ENCODE assay signal across 22 cellular contexts in genomic region chr6:142786476-142786875, GRCh38.
DNase-seq lines count a peak whose midpoint lies in the region; ATAC-seq and TF ChIP-seq lines count a peak whose summit lies in the region.
"Had no signal": no experiment of that assay in that cellular context is flagged by ENCODE, and none has a peak within 500 bp of the region (broad histone marks: within the 10 kb centered on the region; RNA-seq: fewer than 3 reads in every experiment).

No MANE protein-coding gene starts in this region.

- H3K4me3 Mint-ChIP-seq in CD4-positive, alpha-beta memory T cell = peak overlapping the region in 2 of 8 donors; percentile 27 to 36
- H3K4me3 Mint-ChIP-seq in T-helper 17 cell (no peak overlapping the region), chondrocyte (ENCODE audit: unreplicated experiment) (no peak overlapping the region)
- H3K4me3 Mint-ChIP-seq: central memory CD8-positive, alpha-beta T cell; mesothelial cell of epicardium; nephron had no signal

- H3K9me3 ChIP-seq in CD4-positive, alpha-beta memory T cell (ENCODE audit: control insufficient read depth in 1 of 2, low read length in 2 of 2) = no peaks in the 10 kb centered on the region
- no peaks in the 10 kb centered on the region for H3K9me3 ChIP-seq in T-helper 17 cell (ENCODE audit: control insufficient read depth, low read length, poor library complexity, severe bottlenecking)
- H3K9me3 ChIP-seq: esophagus muscularis mucosa had no signal

- ATAC-seq in T-helper 17 cell (no peak), foreskin keratinocyte (peak; percentile 66), HG03439 (IDR thresholded peaks at IDR 0.05; ENCODE audit: unreplicated experiment) (no peak)
- ATAC-seq: HCT116; HepG2; stimulated activated naive CD8-positive, alpha-beta T cell treated with anti-CD3 and anti-CD28 coated beads, Interleukin-15, Interleukin-2, amounts not matched to agents 100 U/mL and 50 U/mL, for 24 hours had no signal

- H3K9me3 Mint-ChIP-seq in CD4-positive, alpha-beta memory T cell = no peaks in the 10 kb centered on the region
- no peaks in the 10 kb centered on the region for H3K9me3 Mint-ChIP-seq in chondrocyte (ENCODE audit: low read depth)
- H3K9me3 Mint-ChIP-seq: activated T-helper 2 cell treated with anti-CD3 and anti-CD28 coated beads, Interferon-gamma antibody, Interleukin-2, Interleukin-4, amounts not matched to agents 10 μg/mL and 5 μg/mL and 100 μg/mL, durations not matched to agents 14 hours and 24 hours and 36 hours; central memory CD8-positive, alpha-beta T cell; mesothelial cell of epicardium; nephron had no signal

- no peaks in the 10 kb centered on the region for H3K27me3 Mint-ChIP-seq in CD4-positive, alpha-beta memory T cell
- H3K27me3 Mint-ChIP-seq in T-helper 17 cell = no peaks in the 10 kb centered on the region
- no peaks in the 10 kb centered on the region for H3K27me3 Mint-ChIP-seq in chondrocyte (ENCODE audit: low read depth)
- H3K27me3 Mint-ChIP-seq: central memory CD8-positive, alpha-beta T cell had no signal

- peaks cover 46 to 76% (median 60%) of the 10 kb centered on the region in 4 donors for H3K4me1 Mint-ChIP-seq in CD4-positive, alpha-beta memory T cell
- H3K4me1 Mint-ChIP-seq in T-helper 17 cell (peaks cover 34% of the 10 kb centered on the region), chondrocyte (ENCODE audit: low read depth) (peaks cover 15% of the 10 kb centered on the region)
- H3K4me1 Mint-ChIP-seq: mesothelial cell of epicardium, nephron had no signal

- TF ChIP-seq CTCF in foreskin keratinocyte (conservative IDR thresholded peaks at IDR 0.05) (no peak), chondrocyte (IDR thresholded peaks at IDR 0.05) (no peak)

- H3K27me3 ChIP-seq in CD4-positive, alpha-beta memory T cell (ENCODE audit: insufficient read depth, low read length) = no peaks in the 10 kb centered on the region
- no peaks in the 10 kb centered on the region for H3K27me3 ChIP-seq in foreskin keratinocyte
- H3K27me3 ChIP-seq: esophagus muscularis mucosa had no signal

- H3K36me3 ChIP-seq in CD4-positive, alpha-beta memory T cell (ENCODE audit: insufficient read depth, low read length) = no peaks in the 10 kb centered on the region
- H3K36me3 ChIP-seq: esophagus muscularis mucosa had no signal

- peak overlapping the region in 6 of 7 donors; percentile 30 to 73 (median 44) for H3K27ac Mint-ChIP-seq in CD4-positive, alpha-beta memory T cell
- H3K27ac Mint-ChIP-seq in T-helper 17 cell (peak overlapping the region; percentile 64), chondrocyte (ENCODE audit: unreplicated experiment) (no peak overlapping the region)
- H3K27ac Mint-ChIP-seq: activated T-helper 2 cell treated with anti-CD3 and anti-CD28 coated beads, Interferon-gamma antibody, Interleukin-2, Interleukin-4, amounts not matched to agents 10 μg/mL and 5 μg/mL and 100 μg/mL, durations not matched to agents 14 hours and 24 hours and 36 hours; mesothelial cell of epicardium; nephron had no signal

- DNase-seq in A172 (ENCODE audit: low spot score) (peak; percentile 5), T-helper 17 cell (no peak), foreskin keratinocyte (peak; percentile 13 to 61), chondrocyte (ENCODE audit: low spot score) (no peak), hippocampal formation (lab: John Stamatoyannopoulos, UW) (no peak)
- no peak for DNase-seq in CD4-positive, alpha-beta memory T cell
- no peak for DNase-seq in stimulated activated CD4-positive, alpha-beta T cell treated with anti-CD3 and anti-CD28 coated beads, Interleukin-12 subunit alpha, Interleukin-12 subunit beta, amount 100 ng/mL, for 4 hours
- DNase-seq: amniotic stem cell; glutamatergic neuron; NCI-H1105 treated with DMSO at 0.1 percent for 48 hours; NCI-H2081 treated with DMSO at 0.1 percent for 48 hours; NCI-H510A treated with DMSO at 0.1 percent for 48 hours; stimulated activated CD4-positive, alpha-beta T cell treated with anti-CD3 and anti-CD28 coated beads, Interleukin-1b, Interleukin-23, amount 100 ng/mL, for 48 hours; stimulated activated naive CD8-positive, alpha-beta T cell treated with anti-CD3 and anti-CD28 coated beads, Interleukin-15, Interleukin-2, amounts not matched to agents 100 U/mL and 50 U/mL, for 24 hours had no signal

- H3K27ac ChIP-seq in CD4-positive, alpha-beta memory T cell (ENCODE audit: low read depth, low read length) = no peak overlapping the region
- no peak overlapping the region for H3K27ac ChIP-seq in foreskin keratinocyte
- H3K27ac ChIP-seq: esophagus muscularis mucosa had no signal

- POLR2A ChIA-PET in CD4-positive, alpha-beta memory T cell (lab: Charles Lee; ENCODE audit: partially characterized antibody) = interaction anchor here (0.7 to 1.3 kb wide), 4 partner anchors 33 to 145 kb away, joined by 3 to 4 read pairs (median 4); no protein-coding TSS in a partner anchor

- H3K4me3 ChIP-seq in CD4-positive, alpha-beta memory T cell (ENCODE audit: low read length in 2 of 2) = no peak overlapping the region
- H3K4me3 ChIP-seq: esophagus muscularis mucosa had no signal

- H3K4me1 ChIP-seq in CD4-positive, alpha-beta memory T cell (ENCODE audit: insufficient read depth, low read length) = peaks cover 76% of the 10 kb centered on the region
- peaks cover 9% of the 10 kb centered on the region for H3K4me1 ChIP-seq in foreskin keratinocyte

- CTCF ChIA-PET in CD4-positive, alpha-beta memory T cell (lab: Charles Lee; ENCODE audit: partially characterized antibody) = interaction anchor here (1.3 kb wide), 1 partner anchor 12 kb away, joined by 5 read pairs; no protein-coding TSS in a partner anchor

- intact Hi-C loops in CD4-positive, alpha-beta memory T cell (cut with micrococcal nuclease) = loop anchor here (5.0 kb wide), 1 partner anchor 36 kb away; no protein-coding TSS in a partner anchor

- H3K36me3 Mint-ChIP-seq in CD4-positive, alpha-beta memory T cell = peaks cover 21 to 37% of the 10 kb centered on the region in 2 donors
- H3K36me3 Mint-ChIP-seq in T-helper 17 cell (ENCODE audit: low read depth) = peaks cover 3% of the 10 kb centered on the region
- H3K36me3 Mint-ChIP-seq in chondrocyte (ENCODE audit: low read depth) = no peaks in the 10 kb centered on the region
- H3K36me3 Mint-ChIP-seq: mesothelial cell of epicardium had no signal

Comparison
In these comparisons a context has a peak if more than half of its experiments do, and no peak if none do; other contexts are left out.
1. DNase-seq: peak in A172 (single experiment) and foreskin keratinocyte (2 of 2); none in CD4-positive, alpha-beta memory T cell (0 of 5), T-helper 17 cell (0 of 3), chondrocyte (single experiment), hippocampal formation (0 of 2) and stimulated activated CD4-positive, alpha-beta T cell treated with anti-CD3 and anti-CD28 coated beads, Interleukin-12 subunit alpha, Interleukin-12 subunit beta, amount 100 ng/mL, for 4 hours (single experiment).